Comparison of ENCODE assay signal across 8 cellular contexts in genomic region chr2:171416009-171416926, GRCh38. TPM values are rescaled to one million over a fixed set of nuclear protein-coding genes. Genes with fewer than 3 reads are reported as not detected.
A peak's percentile ranks its signal among the peaks of the same experiment; 100 is the strongest.
DNase-seq lines count a peak whose midpoint lies in the region; ATAC-seq, FAIRE-seq and TF ChIP-seq lines count a peak whose summit lies in the region.

No MANE protein-coding gene starts in this region.

- H3K4me1 Mint-ChIP-seq in GM23338 = peaks cover 24% of the 10 kb centered on the region
- peaks cover 6% of the 10 kb centered on the region for H3K4me1 Mint-ChIP-seq in neural crest cell
- H3K4me1 Mint-ChIP-seq in stimulated activated naive CD8-positive, alpha-beta T cell treated with anti-CD3 and anti-CD28 coated beads, Interleukin-15, amount 100 ng/mL, for 72 hours = peaks cover 44% of the 10 kb centered on the region

- no peaks in the 10 kb centered on the region for H3K9me2 ChIP-seq in GM23338 (ENCODE audit: insufficient read depth)

- H3K36me3 Mint-ChIP-seq in GM23338 (ENCODE audit: low read depth) (peaks cover 14% of the 10 kb centered on the region; the same call in 2 of the 3 replicates), neural crest cell (ENCODE audit: low read depth) (no peaks in the 10 kb centered on the region)

- H3K9me3 Mint-ChIP-seq in GM23338 = no peaks in the 10 kb centered on the region
- no peaks in the 10 kb centered on the region for H3K9me3 Mint-ChIP-seq in neural crest cell
- peaks cover 0 to 5% of the 10 kb centered on the region in 2 donors for H3K9me3 Mint-ChIP-seq in stimulated activated naive CD8-positive, alpha-beta T cell treated with anti-CD3 and anti-CD28 coated beads, Interleukin-15, amount 100 ng/mL, for 72 hours

- peaks cover 81% of the 10 kb centered on the region for H3K79me2 ChIP-seq in GM23338 (replicated peaks; ENCODE audit: insufficient read depth)

- H3K27me3 Mint-ChIP-seq in GM23338 (ENCODE audit: insufficient read depth, low read depth, poor library complexity) = no peaks in the 10 kb centered on the region
- H3K27me3 Mint-ChIP-seq in neural crest cell (ENCODE audit: low read depth) = no peaks in the 10 kb centered on the region
- H3K27me3 Mint-ChIP-seq in stimulated activated naive CD8-positive, alpha-beta T cell treated with anti-CD3 and anti-CD28 coated beads, Interleukin-15, amount 100 ng/mL, for 72 hours = no peaks in the 10 kb centered on the region

- H3K27ac ChIP-seq in GM23338 (ENCODE audit: low read depth) = no peak overlapping the region

- DNase-seq in ELF-1 (ENCODE audit: low read depth, low spot score) (peak; percentile 78), GM23338 (ENCODE audit: low spot score) (peak; percentile 94), Kasumi-1 (lab: John Stamatoyannopoulos, UW) (peak; percentile 95 to 96), RCC 7860 (ENCODE audit: low spot score) (peak; percentile 93), activated T-helper 1 cell treated with Interleukin-2 at 50 U/mL for 16 hours (ENCODE audit: low read depth) (peak; percentile 63), fibroblast of mammary gland (ENCODE audit: low read depth) (peak; percentile 98), neural crest cell (ENCODE audit: low read depth, low spot score) (peak; percentile 74)
- DNase-seq in stimulated activated naive CD8-positive, alpha-beta T cell treated with anti-CD3 and anti-CD28 coated beads, Interleukin-15, amount 100 ng/mL, for 72 hours = peak; percentile 72 to 83

- H3K4me3 Mint-ChIP-seq in GM23338 (no peak overlapping the region), neural crest cell (no peak overlapping the region)
- H3K4me3 Mint-ChIP-seq in stimulated activated naive CD8-positive, alpha-beta T cell treated with anti-CD3 and anti-CD28 coated beads, Interleukin-15, amount 100 ng/mL, for 72 hours = peak overlapping the region; percentile 7 to 52

- peak; percentile 100 for ATAC-seq in GM23338
- peak; percentile 97 for ATAC-seq in stimulated activated naive CD8-positive, alpha-beta T cell treated with anti-CD3 and anti-CD28 coated beads, Interleukin-15, amount 100 ng/mL, for 72 hours

- H3K27ac Mint-ChIP-seq in GM23338 (no peak overlapping the region), neural crest cell (ENCODE audit: unreplicated experiment) (no peak overlapping the region)
- peak overlapping the region; percentile 3 to 86 for H3K27ac Mint-ChIP-seq in stimulated activated naive CD8-positive, alpha-beta T cell treated with anti-CD3 and anti-CD28 coated beads, Interleukin-15, amount 100 ng/mL, for 72 hours

- no peaks in the 10 kb centered on the region for H3F3A ChIP-seq in GM23338 (replicated peaks; ENCODE audit: low read depth)

- no peaks in the 10 kb centered on the region for H4K20me1 ChIP-seq in GM23338 (replicated peaks; ENCODE audit: insufficient read depth)

- peaks cover 13% of the 10 kb centered on the region for H3K4me1 ChIP-seq in GM23338 (ENCODE audit: insufficient read depth)

- H3K36me3 ChIP-seq in GM23338 (ENCODE audit: insufficient read depth) = no peaks in the 10 kb centered on the region

- peak; percentile 93 to 97 for TF ChIP-seq CTCF in GM23338 (conservative IDR thresholded peaks at IDR 0.05; ENCODE audit: low read depth in 2 of 2)
- peak; percentile 99 for TF ChIP-seq CTCF in fibroblast of mammary gland (conservative IDR thresholded peaks at IDR 0.05; ENCODE audit: control insufficient read depth, insufficient read depth, low read depth, low read length)
- TF ChIP-seq CTCF in neural crest cell (conservative IDR thresholded peaks at IDR 0.05) = peak; percentile 86

- no peak overlapping the region for H3K4me2 ChIP-seq in GM23338

- no peak overlapping the region for H2AFZ ChIP-seq in GM23338

- H3K27me3 ChIP-seq in GM23338 (ENCODE audit: insufficient read depth) = no peaks in the 10 kb centered on the region

- FAIRE-seq in RCC 7860 (lab: Jason Lieb, UNC) = peak; percentile 88

- H3K4me3 ChIP-seq in GM23338 (no peak overlapping the region), fibroblast of mammary gland (ENCODE audit: control insufficient read depth, low read depth, low read length) (no peak overlapping the region)

TF ChIP-seq in GM23338, 12 proteins besides CTCF, POLR2A, EP300 and RAD21 (continues in another document):
- TF ChIP-seq EZH2phosphoT487 (IDR thresholded peaks at IDR 0.05; ENCODE audit: unreplicated experiment) (no peak), NANOG (IDR thresholded peaks at IDR 0.05; ENCODE audit: borderline replicate concordance) (no peak), JUNB (IDR thresholded peaks at IDR 0.05; ENCODE audit: unreplicated experiment) (no peak), ZNF331 (CRISPR knock-in tag; IDR thresholded peaks at IDR 0.05; ENCODE audit: low read depth) (no peak), STAT1 (IDR thresholded peaks at IDR 0.05; ENCODE audit: unreplicated experiment) (no peak), ZNF114 (CRISPR knock-in tag; IDR thresholded peaks at IDR 0.05) (no peak), POLR2AphosphoS5 (IDR thresholded peaks at IDR 0.05; ENCODE audit: low read depth) (no peak), EZH2 (IDR thresholded peaks at IDR 0.05; ENCODE audit: low read depth, unreplicated experiment) (no peak), CREB1 (CRISPR knock-in tag; IDR thresholded peaks at IDR 0.05; ENCODE audit: low read depth) (no peak)
- TF ChIP-seq, protein P1, sequence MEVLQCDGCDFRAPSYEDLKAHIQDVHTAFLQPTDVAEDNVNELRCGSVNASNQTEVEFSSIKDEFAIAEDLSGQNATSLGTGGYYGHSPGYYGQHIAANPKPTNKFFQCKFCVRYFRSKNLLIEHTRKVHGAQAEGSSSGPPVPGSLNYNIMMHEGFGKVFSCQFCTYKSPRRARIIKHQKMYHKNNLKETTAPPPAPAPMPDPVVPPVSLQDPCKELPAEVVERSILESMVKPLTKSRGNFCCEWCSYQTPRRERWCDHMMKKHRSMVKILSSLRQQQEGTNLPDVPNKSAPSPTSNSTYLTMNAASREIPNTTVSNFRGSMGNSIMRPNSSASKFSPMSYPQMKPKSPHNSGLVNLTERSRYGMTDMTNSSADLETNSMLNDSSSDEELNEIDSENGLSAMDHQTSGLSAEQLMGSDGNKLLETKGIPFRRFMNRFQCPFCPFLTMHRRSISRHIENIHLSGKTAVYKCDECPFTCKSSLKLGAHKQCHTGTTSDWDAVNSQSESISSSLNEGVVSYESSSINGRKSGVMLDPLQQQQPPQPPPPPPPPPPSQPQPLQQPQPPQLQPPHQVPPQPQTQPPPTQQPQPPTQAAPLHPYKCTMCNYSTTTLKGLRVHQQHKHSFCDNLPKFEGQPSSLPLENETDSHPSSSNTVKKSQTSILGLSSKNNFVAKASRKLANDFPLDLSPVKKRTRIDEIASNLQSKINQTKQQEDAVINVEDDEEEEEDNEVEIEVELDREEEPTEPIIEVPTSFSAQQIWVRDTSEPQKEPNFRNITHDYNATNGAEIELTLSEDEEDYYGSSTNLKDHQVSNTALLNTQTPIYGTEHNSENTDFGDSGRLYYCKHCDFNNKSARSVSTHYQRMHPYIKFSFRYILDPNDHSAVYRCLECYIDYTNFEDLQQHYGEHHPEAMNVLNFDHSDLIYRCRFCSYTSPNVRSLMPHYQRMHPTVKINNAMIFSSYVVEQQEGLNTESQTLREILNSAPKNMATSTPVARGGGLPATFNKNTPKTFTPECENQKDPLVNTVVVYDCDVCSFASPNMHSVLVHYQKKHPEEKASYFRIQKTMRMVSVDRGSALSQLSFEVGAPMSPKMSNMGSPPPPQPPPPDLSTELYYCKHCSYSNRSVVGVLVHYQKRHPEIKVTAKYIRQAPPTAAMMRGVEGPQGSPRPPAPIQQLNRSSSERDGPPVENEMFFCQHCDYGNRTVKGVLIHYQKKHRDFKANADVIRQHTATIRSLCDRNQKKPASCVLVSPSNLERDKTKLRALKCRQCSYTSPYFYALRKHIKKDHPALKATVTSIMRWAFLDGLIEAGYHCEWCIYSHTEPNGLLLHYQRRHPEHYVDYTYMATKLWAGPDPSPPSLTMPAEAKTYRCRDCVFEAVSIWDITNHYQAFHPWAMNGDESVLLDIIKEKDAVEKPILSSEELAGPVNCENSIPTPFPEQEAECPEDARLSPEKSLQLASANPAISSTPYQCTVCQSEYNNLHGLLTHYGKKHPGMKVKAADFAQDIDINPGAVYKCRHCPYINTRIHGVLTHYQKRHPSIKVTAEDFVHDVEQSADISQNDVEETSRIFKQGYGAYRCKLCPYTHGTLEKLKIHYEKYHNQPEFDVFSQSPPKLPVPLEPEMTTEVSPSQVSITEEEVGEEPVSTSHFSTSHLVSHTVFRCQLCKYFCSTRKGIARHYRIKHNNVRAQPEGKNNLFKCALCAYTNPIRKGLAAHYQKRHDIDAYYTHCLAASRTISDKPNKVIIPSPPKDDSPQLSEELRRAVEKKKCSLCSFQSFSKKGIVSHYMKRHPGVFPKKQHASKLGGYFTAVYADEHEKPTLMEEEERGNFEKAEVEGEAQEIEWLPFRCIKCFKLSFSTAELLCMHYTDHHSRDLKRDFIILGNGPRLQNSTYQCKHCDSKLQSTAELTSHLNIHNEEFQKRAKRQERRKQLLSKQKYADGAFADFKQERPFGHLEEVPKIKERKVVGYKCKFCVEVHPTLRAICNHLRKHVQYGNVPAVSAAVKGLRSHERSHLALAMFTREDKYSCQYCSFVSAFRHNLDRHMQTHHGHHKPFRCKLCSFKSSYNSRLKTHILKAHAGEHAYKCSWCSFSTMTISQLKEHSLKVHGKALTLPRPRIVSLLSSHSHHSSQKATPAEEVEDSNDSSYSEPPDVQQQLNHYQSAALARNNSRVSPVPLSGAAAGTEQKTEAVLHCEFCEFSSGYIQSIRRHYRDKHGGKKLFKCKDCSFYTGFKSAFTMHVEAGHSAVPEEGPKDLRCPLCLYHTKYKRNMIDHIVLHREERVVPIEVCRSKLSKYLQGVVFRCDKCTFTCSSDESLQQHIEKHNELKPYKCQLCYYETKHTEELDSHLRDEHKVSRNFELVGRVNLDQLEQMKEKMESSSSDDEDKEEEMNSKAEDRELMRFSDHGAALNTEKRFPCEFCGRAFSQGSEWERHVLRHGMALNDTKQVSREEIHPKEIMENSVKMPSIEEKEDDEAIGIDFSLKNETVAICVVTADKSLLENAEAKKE (CRISPR knock-in tag; IDR thresholded peaks at IDR 0.05) = no peak
- TF ChIP-seq, protein P2, sequence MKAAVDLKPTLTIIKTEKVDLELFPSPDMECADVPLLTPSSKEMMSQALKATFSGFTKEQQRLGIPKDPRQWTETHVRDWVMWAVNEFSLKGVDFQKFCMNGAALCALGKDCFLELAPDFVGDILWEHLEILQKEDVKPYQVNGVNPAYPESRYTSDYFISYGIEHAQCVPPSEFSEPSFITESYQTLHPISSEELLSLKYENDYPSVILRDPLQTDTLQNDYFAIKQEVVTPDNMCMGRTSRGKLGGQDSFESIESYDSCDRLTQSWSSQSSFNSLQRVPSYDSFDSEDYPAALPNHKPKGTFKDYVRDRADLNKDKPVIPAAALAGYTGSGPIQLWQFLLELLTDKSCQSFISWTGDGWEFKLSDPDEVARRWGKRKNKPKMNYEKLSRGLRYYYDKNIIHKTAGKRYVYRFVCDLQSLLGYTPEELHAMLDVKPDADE (IDR thresholded peaks at IDR 0.05) = no peak

RNA-seq across cellular contexts. Expression of gene METTL8, which starts 17.5 kb away (rescaled TPM):
- total RNA-seq in GM23338 (2014; rRNA removed; shearing (Covaris generic)) = 54.4 and 60.9 TPM in 2 replicates
- polyA plus RNA-seq in GM23338 (2016; fragmentation: Nextera tagmentation; extraction: Ambion mirVana) = 48.6 and 64.3 TPM in 2 replicates
- 21.6 and 27.7 TPM in 2 replicates for total RNA-seq in neural crest cell

RNA-seq across cellular contexts. Expression of gene DCAF17, which starts 17.8 kb away (rescaled TPM):
- total RNA-seq in GM23338 (2014; rRNA removed; shearing (Covaris generic)) = 34.3 and 37.3 TPM in 2 replicates
- polyA plus RNA-seq in GM23338 (2016; fragmentation: Nextera tagmentation; extraction: Ambion mirVana) = 10.9 and 11.0 TPM in 2 replicates
- 21.6 and 22.4 TPM in 2 replicates for total RNA-seq in neural crest cell

Comparison
In these comparisons a context has a peak if more than half of its experiments do, and no peak if none do; other contexts are left out.
1. H3K27ac Mint-ChIP-seq: peak in stimulated activated naive CD8-positive, alpha-beta T cell treated with anti-CD3 and anti-CD28 coated beads, Interleukin-15, amount 100 ng/mL, for 72 hours (2 of 2); none in GM23338 (single experiment) and neural crest cell (single experiment).
2. H3K4me3 Mint-ChIP-seq: peak in stimulated activated naive CD8-positive, alpha-beta T cell treated with anti-CD3 and anti-CD28 coated beads, Interleukin-15, amount 100 ng/mL, for 72 hours (2 of 2); none in GM23338 (single experiment) and neural crest cell (single experiment).
3. Peak in every context shown above with its lines, with median percentiles within 50 percentile points of each other: DNase-seq and CTCF ChIP-seq.